ENCODE assay signal across 16 cellular contexts in genomic region chr21:17196619-17197018, GRCh38.
DNase-seq lines count a peak whose midpoint lies in the region; ATAC-seq and TF ChIP-seq lines count a peak whose summit lies in the region.
"Had no signal": no experiment of that assay in that cellular context is flagged by ENCODE, and none has a peak within 500 bp of the region (broad histone marks: within the 10 kb centered on the region; RNA-seq: fewer than 3 reads in every experiment).

No MANE protein-coding gene starts in this region.

- H3K4me1 Mint-ChIP-seq in nephron: peaks cover 47% of the 10 kb centered on the region
- H3K4me1 Mint-ChIP-seq: CD14-positive monocyte had no signal

- H3K27me3 Mint-ChIP-seq in nephron (ENCODE audit: low read depth): peaks cover 3% of the 10 kb centered on the region

- DNase-seq in left ventricle myocardium inferior: no peak
- DNase-seq in Right ventricle myocardium inferior (ENCODE audit: missing footprints): no peak
- DNase-seq in fibroblast of mammary gland (ENCODE audit: low read depth): peak; percentile 6
- DNase-seq in colonic mucosa: no peak
- no peak for DNase-seq in stimulated activated naive CD4-positive, alpha-beta T cell (lab: John Stamatoyannopoulos, UW)
- no peak for DNase-seq in NCI-H510A treated with DMSO at 0.1 percent for 48 hours (lab: John Stamatoyannopoulos, UW)
- DNase-seq: Calu3; CD8-positive, alpha-beta T cell; DMS79 treated with DMSO at 0.1 percent for 48 hours; GF-D8; HCEC 1CT had no signal

- intact Hi-C loops in left ventricle myocardium inferior (cut with micrococcal nuclease): no loop called here
- intact Hi-C loops in Right ventricle myocardium inferior (cut with DNase I): no loop called here
- intact Hi-C loops in colonic mucosa (cut with DNase I): no loop called here

- peaks cover 15% of the 10 kb centered on the region for H3K9me3 ChIP-seq in left ventricle myocardium inferior (replicated peaks)
- H3K9me3 ChIP-seq in colonic mucosa: no peaks in the 10 kb centered on the region
- H3K9me3 ChIP-seq: A549 had no signal

- peaks cover 16% of the 10 kb centered on the region for H3K9me3 Mint-ChIP-seq in nephron

- H3K4me1 ChIP-seq in left ventricle myocardium inferior: no peaks in the 10 kb centered on the region
- H3K4me1 ChIP-seq in colonic mucosa: no peaks in the 10 kb centered on the region
- H3K4me1 ChIP-seq: A549, BLaER1 had no signal

- H3K27me3 ChIP-seq in left ventricle myocardium inferior (ENCODE audit: low read depth) (no peaks in the 10 kb centered on the region), colonic mucosa (no peaks in the 10 kb centered on the region)
- H3K27me3 ChIP-seq: BLaER1 had no signal

- H3K36me3 ChIP-seq in left ventricle myocardium inferior (no peaks in the 10 kb centered on the region), colonic mucosa (no peaks in the 10 kb centered on the region)
- H3K36me3 ChIP-seq: BLaER1 had no signal

- no peak overlapping the region for H3K9ac ChIP-seq in colonic mucosa (ENCODE audit: low read depth in 2 of 2, low read length in 2 of 2)
- H3K9ac ChIP-seq: BLaER1 had no signal

- H3K4me3 ChIP-seq in left ventricle myocardium inferior (no peak overlapping the region), fibroblast of mammary gland (ENCODE audit: control insufficient read depth, low read depth, low read length) (no peak overlapping the region), colonic mucosa (no peak overlapping the region)
- H3K4me3 ChIP-seq: A549, BLaER1 had no signal

- H3K4me3 Mint-ChIP-seq in nephron: no peak overlapping the region
- H3K4me3 Mint-ChIP-seq: CD14-positive monocyte; CD8-positive, alpha-beta T cell had no signal

- peak overlapping the region; percentile 59 to 97 (median 64) for H3K27ac Mint-ChIP-seq in nephron
- H3K27ac Mint-ChIP-seq: CD14-positive monocyte; CD8-positive, alpha-beta T cell had no signal

- no peaks in the 10 kb centered on the region for H3K36me3 Mint-ChIP-seq in nephron (ENCODE audit: low read depth)
- H3K36me3 Mint-ChIP-seq: CD14-positive monocyte; CD8-positive, alpha-beta T cell had no signal

- TF ChIP-seq CTCF in left ventricle myocardium inferior (IDR thresholded peaks at IDR 0.05; ENCODE audit: borderline replicate concordance) (no peak), fibroblast of mammary gland (conservative IDR thresholded peaks at IDR 0.05; ENCODE audit: control insufficient read depth, insufficient read depth, low read depth, low read length) (no peak), nephron (IDR thresholded peaks at IDR 0.05; ENCODE audit: unreplicated experiment in 3 of 3) (no peak), colonic mucosa (IDR thresholded peaks at IDR 0.05) (no peak)

- ATAC-seq in Right ventricle myocardium inferior: no peak
- ATAC-seq: A549; CD8-positive, alpha-beta T cell had no signal

- H3K27ac ChIP-seq in left ventricle myocardium inferior (replicated peaks): peak overlapping the region; percentile 1
- H3K27ac ChIP-seq in colonic mucosa: no peak overlapping the region
- H3K27ac ChIP-seq: 22Rv1, A549, BLaER1 had no signal
